Comparison of ENCODE assay signal across 8 cellular contexts in the genomic region with DNA sequence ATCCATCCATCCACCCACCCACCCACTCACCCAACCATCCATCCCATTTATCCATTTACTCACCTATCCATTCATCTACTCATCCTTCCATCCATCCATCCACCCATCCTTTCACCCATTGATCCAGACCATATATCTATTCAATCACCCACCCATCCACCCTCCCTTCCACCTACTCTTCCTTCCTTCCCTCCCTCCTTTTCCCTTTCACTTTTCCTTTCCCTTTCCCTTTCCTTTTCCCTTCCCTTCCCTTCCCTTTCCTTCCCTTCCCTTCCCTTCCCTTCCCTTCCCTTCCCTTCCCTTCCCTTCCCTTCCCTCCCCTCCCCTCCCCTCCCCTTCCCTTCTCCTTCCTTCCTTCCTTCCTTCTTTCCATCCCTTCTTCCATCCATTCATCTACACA. TPM values are rescaled to one million over a fixed set of nuclear protein-coding genes. Genes with fewer than 3 reads are reported as not detected.
DNase-seq lines count a peak whose midpoint lies in the region; ATAC-seq and TF ChIP-seq lines count a peak whose summit lies in the region.
"Not testable (repeated sequence)": the region's sequence is repeated elsewhere in the genome, so short reads cannot be mapped to it uniquely, and the experiment has no call there.
"Had no signal": no experiment of that assay in that cellular context is flagged by ENCODE, and none has a peak within 500 bp of the region (broad histone marks: within the 10 kb centered on the region; RNA-seq: fewer than 3 reads in every experiment).

No MANE protein-coding gene starts in this region.

- H4K5ac ChIP-seq in IMR-90 (ENCODE audit: low read depth, low read length): not testable (repeated sequence)

- H3F3A ChIP-seq in GM23248 (ENCODE audit: insufficient read depth): peaks cover 94% of the 10 kb centered on the region
- H3F3A ChIP-seq in SK-N-SH (replicated peaks; ENCODE audit: insufficient read depth): peaks cover 63% of the 10 kb centered on the region
- peaks cover 99% of the 10 kb centered on the region for H3F3A ChIP-seq in smooth muscle cell (ENCODE audit: low read depth)

- peak overlapping the region; percentile 89 for H2AK5ac ChIP-seq in IMR-90 (ENCODE audit: low read depth, low read length)
- H2AK5ac ChIP-seq in trophoblast cell (ENCODE audit: low read length): not testable (repeated sequence)

- H3K79me2 ChIP-seq in GM23248 (ENCODE audit: insufficient read depth) (peaks cover 100% of the 10 kb centered on the region), SK-N-SH (ENCODE audit: insufficient read depth) (peaks cover 97% of the 10 kb centered on the region), hepatocyte (peaks cover 92% of the 10 kb centered on the region), smooth muscle cell (ENCODE audit: low read depth) (peaks cover 99% of the 10 kb centered on the region)
- not testable (repeated sequence) for H3K79me2 ChIP-seq in trophoblast cell (ENCODE audit: control insufficient read depth, insufficient read depth, low read length, poor library complexity)

- H3K14ac ChIP-seq in IMR-90 (replicated peaks; ENCODE audit: low read depth, low read length): peak overlapping the region; percentile 38
- H3K14ac ChIP-seq in trophoblast cell (ENCODE audit: low read length): not testable (repeated sequence)

- peak overlapping the region; percentile 39; the same call in 1 of the 2 replicates for H3K9ac ChIP-seq in GM23248
- H3K9ac ChIP-seq in IMR-90 (ENCODE audit: low read depth, low read length); SK-N-SH; trophoblast cell (ENCODE audit: low read length); smooth muscle cell (ENCODE audit: low read depth): not testable (repeated sequence)

- not testable (repeated sequence) for H3K4me3 Mint-ChIP-seq in nephron

- H3K56ac ChIP-seq in IMR-90 (ENCODE audit: extremely low read depth, insufficient read depth, low read length): not testable (repeated sequence)

- 0 out of 3 replicates have a peak overlapping the region, but pooled peaks have one; percentile 11 for H2BK15ac ChIP-seq in IMR-90 (ENCODE audit: low read depth, low read length)

- peak overlapping the region; percentile 10; the same call in 1 of the 2 replicates for H2BK120ac ChIP-seq in IMR-90 (ENCODE audit: low read depth, low read length)
- not testable (repeated sequence) for H2BK120ac ChIP-seq in trophoblast cell (ENCODE audit: insufficient read depth, low read length, poor library complexity)

- not testable (repeated sequence) for DNase-seq in GM23248; IMR-90; SK-N-SH; hepatocyte (ENCODE audit: low spot score); trophoblast cell; smooth muscle cell (lab: John Stamatoyannopoulos, UW; ENCODE audit: unreplicated experiment)

- H3K36me3 ChIP-seq in GM23248 (ENCODE audit: low read depth); hepatocyte (replicated peaks; ENCODE audit: insufficient read depth, low read depth); smooth muscle cell (ENCODE audit: low read depth): not testable (repeated sequence)
- peaks cover 23% of the 10 kb centered on the region for H3K36me3 ChIP-seq in IMR-90 (ENCODE audit: control insufficient read depth, insufficient read depth, low read length)
- peaks cover 2 to 51% of the 10 kb centered on the region in 2 experiments for H3K36me3 ChIP-seq in SK-N-SH (replicated peaks in 1 of 2; ENCODE audit: control insufficient read depth in 1 of 2, insufficient read depth in 2 of 2, low read length in 1 of 2)
- H3K36me3 ChIP-seq in trophoblast cell (ENCODE audit: control insufficient read depth in 1 of 2, insufficient read depth in 2 of 2, low read length in 2 of 2): peaks cover 24 to 30% of the 10 kb centered on the region in 2 experiments

- not testable (repeated sequence) for H2AFZ ChIP-seq in GM23248; IMR-90 (replicated peaks; ENCODE audit: low read length, poor library complexity); SK-N-SH (ENCODE audit: low read depth); hepatocyte; trophoblast cell (ENCODE audit: insufficient read depth, low read length, poor library complexity); smooth muscle cell (ENCODE audit: low read depth)

- not testable (repeated sequence) for BruUV-seq in IMR-90 (replicated peaks; lab: Mats Ljungman, UMichigan)

- H2BK12ac ChIP-seq in trophoblast cell (ENCODE audit: low read length): not testable (repeated sequence)

- H3K27ac ChIP-seq in GM23248 (peak overlapping the region; percentile 63), SK-N-SH (ENCODE audit: low read depth in 2 of 2, low read length in 1 of 2) (peak overlapping the region in 1 of 2 experiments; percentile 72; a peak in 2 of 4 replicates), hepatocyte (peak overlapping the region; percentile 74), trophoblast cell (ENCODE audit: low read depth, low read length) (peak overlapping the region; percentile 90), smooth muscle cell (ENCODE audit: low read depth) (peak overlapping the region; percentile 79)
- not testable (repeated sequence) for H3K27ac ChIP-seq in IMR-90 (ENCODE audit: insufficient read depth, low read length)

- not testable (repeated sequence) for H3K23ac ChIP-seq in IMR-90 (ENCODE audit: low read depth, low read length); trophoblast cell (ENCODE audit: low read length)

- not testable (repeated sequence) for H3K27me3 ChIP-seq in GM23248 (replicated peaks; ENCODE audit: insufficient read depth); IMR-90 (ENCODE audit: control insufficient read depth, insufficient read depth, low read length); SK-N-SH (ENCODE audit: insufficient read depth); hepatocyte; trophoblast cell (ENCODE audit: insufficient read depth, low read length); smooth muscle cell (ENCODE audit: low read depth)

- H3K4me1 Mint-ChIP-seq in nephron: peaks cover 26% of the 10 kb centered on the region

- not testable (repeated sequence) for H3K4me3 ChIP-seq in GM23248; IMR-90 (ENCODE audit: insufficient read depth, low read depth, low read length); SK-N-SH (ENCODE audit: low read depth in 2 of 2, low read length in 1 of 2); hepatocyte; trophoblast cell (ENCODE audit: low read depth, low read length); smooth muscle cell

- TF ChIP-seq CTCF in IMR-90 (conservative IDR thresholded peaks at IDR 0.05; ENCODE audit: low read depth, low read length); SK-N-SH (IDR thresholded peaks at IDR 0.05); hepatocyte (IDR thresholded peaks at IDR 0.05; ENCODE audit: poor library complexity); nephron (IDR thresholded peaks at IDR 0.05; ENCODE audit: unreplicated experiment in 3 of 3); smooth muscle cell (IDR thresholded peaks at IDR 0.05; ENCODE audit: borderline replicate concordance, insufficient read depth, poor library complexity, severe bottlenecking): not testable (repeated sequence)

- peak overlapping the region; percentile 76 for H3K4me2 ChIP-seq in GM23248 (ENCODE audit: unreplicated experiment)
- H3K4me2 ChIP-seq in IMR-90 (ENCODE audit: low read depth, low read length); hepatocyte; trophoblast cell (ENCODE audit: low read length): not testable (repeated sequence)
- peak overlapping the region; percentile 70 for H3K4me2 ChIP-seq in SK-N-SH
- H3K4me2 ChIP-seq in smooth muscle cell: peak overlapping the region; percentile 59

- peak overlapping the region; percentile 14 for H2BK5ac ChIP-seq in IMR-90 (ENCODE audit: low read depth, low read length, poor library complexity, severe bottlenecking)
- H2BK5ac ChIP-seq in trophoblast cell (ENCODE audit: low read depth, low read length, poor library complexity): not testable (repeated sequence)

- H4K20me1 ChIP-seq in GM23248 (ENCODE audit: insufficient read depth): peaks cover 40% of the 10 kb centered on the region
- peaks cover 90% of the 10 kb centered on the region for H4K20me1 ChIP-seq in IMR-90 (ENCODE audit: insufficient read depth, low read length)
- peaks cover 93% of the 10 kb centered on the region for H4K20me1 ChIP-seq in SK-N-SH (ENCODE audit: insufficient read depth)
- peaks cover 90% of the 10 kb centered on the region for H4K20me1 ChIP-seq in hepatocyte (ENCODE audit: insufficient read depth, poor library complexity, severe bottlenecking)
- H4K20me1 ChIP-seq in smooth muscle cell (ENCODE audit: low read depth): peaks cover 100% of the 10 kb centered on the region

- not testable (repeated sequence) for H4K12ac ChIP-seq in trophoblast cell (ENCODE audit: low read depth, low read length)

- peaks cover 58 to 84% of the 10 kb centered on the region in 2 experiments for H3K79me1 ChIP-seq in IMR-90 (ENCODE audit: low read depth in 1 of 2, low read length in 2 of 2)
- H3K79me1 ChIP-seq in trophoblast cell (ENCODE audit: low read length): peaks cover 17% of the 10 kb centered on the region

- not testable (repeated sequence) for H2AK9ac ChIP-seq in IMR-90 (replicated peaks; ENCODE audit: low read depth, low read length, poor library complexity)

- peaks cover 61% of the 10 kb centered on the region for H3K9me1 ChIP-seq in IMR-90 (ENCODE audit: insufficient read depth, low read length)

- H4K8ac ChIP-seq in IMR-90 (ENCODE audit: low read depth in 2 of 2, low read length in 2 of 2); trophoblast cell (ENCODE audit: low read depth, low read length): not testable (repeated sequence)

- peak overlapping the region in 2 of 3 experiments; percentile 28 to 36 for H3K27ac Mint-ChIP-seq in nephron

- H2BK20ac ChIP-seq in IMR-90 (ENCODE audit: low read depth, low read length): not testable (repeated sequence)

- intact Hi-C loops in IMR-90 (cut with micrococcal nuclease): not testable (repeated sequence)

- H3K4ac ChIP-seq in IMR-90 (ENCODE audit: low read depth, low read length): peak overlapping the region; percentile 54; the same call in 1 of the 2 replicates
- H3K4ac ChIP-seq in trophoblast cell (ENCODE audit: low read depth, low read length): not testable (repeated sequence)

- H3K18ac ChIP-seq in IMR-90 (ENCODE audit: low read depth, low read length); trophoblast cell (ENCODE audit: low read length): not testable (repeated sequence)

- not testable (repeated sequence) for H3K9me2 ChIP-seq in GM23248 (ENCODE audit: insufficient read depth); SK-N-SH; hepatocyte (replicated peaks; ENCODE audit: insufficient read depth)

- not testable (repeated sequence) for H3K9me3 Mint-ChIP-seq in nephron

- CTCF ChIA-PET in IMR-90 (lab: Yijun Ruan, JAX); SK-N-SH (lab: Yijun Ruan, JAX): not testable (repeated sequence)

- TF ChIP-seq EP300 in SK-N-SH (IDR thresholded peaks at IDR 0.05; ENCODE audit: borderline replicate concordance in 1 of 2, low read depth in 1 of 2, low read length in 1 of 2): not testable (repeated sequence)

- not testable (repeated sequence) for ATAC-seq in IMR-90 (ENCODE audit: low read depth)

- TF ChIP-seq POLR2A in IMR-90 (IDR thresholded peaks at IDR 0.05; ENCODE audit: low read depth, low read length): not testable (repeated sequence)

- peaks cover 35% of the 10 kb centered on the region for H3K36me3 Mint-ChIP-seq in nephron (ENCODE audit: low read depth)

- H3K4me1 ChIP-seq in GM23248 (ENCODE audit: insufficient read depth): peaks cover 76% of the 10 kb centered on the region
- peaks cover 40% of the 10 kb centered on the region for H3K4me1 ChIP-seq in IMR-90 (ENCODE audit: control insufficient read depth, insufficient read depth, low read length)
- peaks cover 7 to 40% of the 10 kb centered on the region in 2 experiments; a peak in 3 of 4 replicates for H3K4me1 ChIP-seq in SK-N-SH (ENCODE audit: control insufficient read depth in 1 of 2, insufficient read depth in 2 of 2, low read depth in 1 of 2, low read length in 1 of 2)
- H3K4me1 ChIP-seq in hepatocyte (ENCODE audit: insufficient read depth): peaks cover 24% of the 10 kb centered on the region
- H3K4me1 ChIP-seq in trophoblast cell (ENCODE audit: control insufficient read depth in 1 of 2, insufficient read depth in 2 of 2, low read length in 2 of 2): peaks cover 28 to 45% of the 10 kb centered on the region in 2 experiments
- H3K4me1 ChIP-seq in smooth muscle cell (ENCODE audit: low read depth): peaks cover 18% of the 10 kb centered on the region

- POLR2A ChIA-PET in IMR-90 (lab: Charles Lee; ENCODE audit: unreplicated experiment); SK-N-SH (lab: Yijun Ruan, JAX): not testable (repeated sequence)

- dilution Hi-C loops in IMR-90 (cut with HindIII; ENCODE audit: low sequenced_read_pairs, unreplicated experiment): not testable (repeated sequence)

- H4K91ac ChIP-seq in IMR-90 (ENCODE audit: insufficient read depth, low read depth, low read length); trophoblast cell (ENCODE audit: low read depth, low read length): not testable (repeated sequence)

- in situ Hi-C loops in GM23248 (cut with MboI) (loop anchor here (25.0 kb wide), 1 partner anchor 207 kb away; no protein-coding TSS in a partner anchor), IMR-90 (cut with MboI; ENCODE audit: low sequenced_read_pairs) (loop anchor here (10.0 kb wide), 1 partner anchor 504 kb away; the partner anchor contains the start of gene RNU6ATAC)

- TF ChIP-seq RAD21 in IMR-90 (IDR thresholded peaks at IDR 0.05; ENCODE audit: low read length); SK-N-SH (IDR thresholded peaks at IDR 0.05; ENCODE audit: low read length): not testable (repeated sequence)

- not testable (repeated sequence) for H3K9me3 ChIP-seq in GM23248 (ENCODE audit: low read depth); IMR-90 (ENCODE audit: control insufficient read depth, insufficient read depth, low read length); SK-N-SH; hepatocyte (ENCODE audit: low read depth); trophoblast cell (ENCODE audit: insufficient read depth, low read depth, low read length); smooth muscle cell (replicated peaks; ENCODE audit: low read depth)

- not testable (repeated sequence) for H3K27me3 Mint-ChIP-seq in nephron (ENCODE audit: low read depth)

RNA-seq across cellular contexts. Expression of gene COL5A1, which starts 27.4 kb away (rescaled TPM):
- 812 and 897 TPM in 2 replicates for total RNA-seq in GM23248 (2014; rRNA removed; shearing (Covaris generic))
- 206 and 211 TPM in 2 replicates for polyA plus RNA-seq in GM23248 (2016; fragmentation: Nextera tagmentation; extraction: Ambion mirVana)
- 19.2 and 21.1 TPM in 2 replicates for total RNA-seq in IMR-90 (2012; rRNA removed)
- 154 and 173 TPM in 2 replicates for polyA plus RNA-seq in IMR-90 (2012; rRNA removed)
- polyA plus RNA-seq in IMR-90 (2012; cell fraction: cytosol; rRNA removed): 95.5 and 194 TPM in 2 replicates
- 391 and 419 TPM in 2 replicates for polyA plus RNA-seq in IMR-90 (2012; cell fraction: nucleus; rRNA removed; ENCODE audit: low replicate concordance)
- polyA plus RNA-seq in SK-N-SH (2012; rRNA removed): 26.4 and 73.8 TPM in 2 replicates
- polyA plus RNA-seq in SK-N-SH (2012; cell fraction: cytosol; rRNA removed): 37.9 and 52.7 TPM in 2 replicates
- polyA plus RNA-seq in SK-N-SH (2012; cell fraction: nucleus; rRNA removed): 131 and 166 TPM in 2 replicates
- total RNA-seq in hepatocyte: 163 and 342 TPM in 2 replicates
- 347 and 371 TPM in 2 replicates for polyA plus RNA-seq in hepatocyte
- 431 and 476 TPM in 2 replicates for polyA plus RNA-seq in trophoblast cell (2013)
- total RNA-seq in smooth muscle cell: 1,084 and 1,167 TPM in 2 replicates
- polyA plus RNA-seq in smooth muscle cell: 1,100 and 1,443 TPM in 2 replicates
- polyA plus RNA-seq: CD14-positive monocyte had no signal
